25 cellular contexts compared by ENCODE assay signal in the genomic region with DNA sequence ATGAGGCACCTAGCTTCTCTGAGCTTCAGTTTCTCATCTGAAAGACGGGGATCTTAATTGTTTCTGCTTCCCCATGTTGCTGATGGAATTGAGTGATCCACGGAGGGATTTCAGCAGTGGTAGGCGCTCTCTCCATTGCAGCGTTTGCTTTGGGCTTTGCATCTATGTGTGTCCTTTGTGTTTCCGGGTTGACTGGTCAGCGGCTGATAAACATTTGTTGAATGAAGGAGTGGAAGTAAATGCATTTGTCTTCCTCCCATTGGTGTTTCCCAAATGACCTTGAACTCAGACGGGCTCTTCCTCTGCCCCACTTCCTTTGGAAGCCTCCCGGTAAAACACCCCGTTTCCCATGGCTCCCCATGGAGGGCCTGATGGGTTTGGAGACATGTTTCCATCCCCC.
"Had no signal": no experiment of that assay in that cellular context is flagged by ENCODE, and none has a peak within 500 bp of the region (broad histone marks: within the 10 kb centered on the region; RNA-seq: fewer than 3 reads in every experiment).

No MANE protein-coding gene starts in this region.

- H3K4me1 ChIP-seq: prostate gland, uterus had no signal

- H3K27me3 ChIP-seq: ovary, uterus had no signal

- H3K27ac ChIP-seq: left ventricle myocardium inferior, ovary, prostate gland, sigmoid colon, tibial nerve, uterus had no signal

- ATAC-seq: mucosa of descending colon; naive thymus-derived CD4-positive, alpha-beta T cell; natural killer cell treated with Interleukin-12 subunit alpha and Interleukin-12 subunit beta and Interleukin-15 and Interleukin-18, amount 100 ng/mL, for 72 hours; right cardiac atrium; stimulated activated memory B cell treated with anti-CD40 and anti-IgM and Interleukin-4, amounts not matched to agents 10 μg/mL and 1 μg/mL and 100 μg/mL, for 72 hours; stimulated activated naive CD8-positive, alpha-beta T cell treated with anti-CD3 and anti-CD28 coated beads, Interleukin-15, amount 100 ng/mL, for 72 hours had no signal

- FAIRE-seq: small intestine had no signal

- H3K4me3 ChIP-seq: left ventricle myocardium inferior, lung, mucosa of descending colon, ovary, prostate gland, sigmoid colon, tibial nerve, uterus had no signal

- H3K9me3 ChIP-seq: left ventricle myocardium inferior, mucosa of descending colon, ovary, prostate gland, sigmoid colon, tibial nerve, uterus had no signal

- H3K36me3 ChIP-seq: left ventricle myocardium inferior, ovary, prostate gland, sigmoid colon, tibial nerve, uterus had no signal

- DNase-seq: hypothalamus; islet precursor cell; left ventricle myocardium inferior; mesendoderm; midbrain; mucosa of descending colon; naive thymus-derived CD4-positive, alpha-beta T cell; ovary; retina; sigmoid colon; small intestine; stimulated activated CD4-positive, alpha-beta T cell treated with anti-CD3 and anti-CD28 coated beads, Interleukin-1b, Interleukin-23, amount 100 ng/mL, for 48 hours; stimulated activated CD4-positive, alpha-beta T cell treated with anti-CD3 and anti-CD28 coated beads, Interleukin-2, amount 100 ng/mL, for 48 hours; stimulated activated CD4-positive, alpha-beta T cell treated with anti-CD3 and anti-CD28 coated beads, Interleukin-4, amount 100 ng/mL, for 4 hours; stimulated activated CD8-positive, alpha-beta memory T cell treated with anti-CD3 and anti-CD28 coated beads, Interleukin-4, amount 100 ng/mL, for 48 hours; stimulated activated naive CD4-positive, alpha-beta T cell treated with Interleukin-2 at 50 U/mL for 16 hours; stimulated activated naive CD8-positive, alpha-beta T cell treated with anti-CD3 and anti-CD28 coated beads, Interleukin-15, amount 100 ng/mL, for 72 hours; substantia nigra; uterus had no signal
